Comparison of ENCODE assay signal across 1 cellular context in the genomic region with DNA sequence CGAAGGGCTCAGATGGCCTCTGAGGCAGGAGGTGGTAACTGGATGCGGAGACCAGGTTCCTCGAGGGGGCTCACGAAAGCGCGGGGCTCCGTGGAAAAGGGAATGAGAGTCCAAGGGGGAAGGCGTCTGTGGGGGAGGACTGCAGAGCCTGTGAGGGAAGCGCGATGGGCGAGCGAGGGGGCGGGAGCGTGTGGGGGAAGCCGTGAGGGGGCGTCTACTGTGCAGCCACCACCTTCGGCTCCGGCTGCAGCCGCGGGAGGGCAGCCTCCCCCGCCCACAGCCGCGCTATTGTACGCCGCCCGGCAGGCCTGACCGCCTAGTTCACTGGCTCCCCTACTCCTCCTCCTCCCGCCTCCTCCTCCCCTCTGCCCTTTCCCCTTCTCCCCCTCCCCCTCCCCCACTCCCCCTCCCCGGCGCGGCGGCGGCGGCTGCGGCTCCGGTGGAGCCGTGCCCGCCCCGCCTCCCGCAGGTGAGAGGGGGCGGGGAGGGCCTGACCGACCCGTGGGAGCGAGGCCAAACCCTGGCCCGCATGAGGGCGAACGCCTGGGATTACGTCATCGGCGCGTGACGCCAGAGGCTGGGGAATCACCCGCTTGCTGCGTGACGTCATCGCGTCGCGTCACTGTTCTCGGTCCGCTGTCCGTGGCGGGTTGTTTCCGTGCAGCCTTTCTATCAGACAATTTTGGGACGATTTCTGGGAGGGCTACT.
A peak's percentile ranks its signal among the peaks of the same experiment; 100 is the strongest.
TF ChIP-seq lines count a peak whose summit lies in the region.

A gene (minus strand): TSS at position 294 of the 708 bp plus-strand sequence. CDS start 81,574 bp downstream, outside the sequence.

TF ChIP-seq in K562, 482 proteins besides CTCF, POLR2A, EP300 and RAD21 (continued from another document and continues in another):
- TF ChIP-seq, protein P1, sequence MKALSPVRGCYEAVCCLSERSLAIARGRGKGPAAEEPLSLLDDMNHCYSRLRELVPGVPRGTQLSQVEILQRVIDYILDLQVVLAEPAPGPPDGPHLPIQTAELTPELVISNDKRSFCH (CRISPR knock-in tag; IDR thresholded peaks at IDR 0.05), result no peak
- TF ChIP-seq, protein P1 (tag; IDR thresholded peaks at IDR 0.05), result peak; percentile 60; the same call in 1 of the 2 replicates
- TF ChIP-seq GABPA (tag; conservative IDR thresholded peaks at IDR 0.05; ENCODE audit: low read depth), result peak; percentile 69
- TF ChIP-seq MTA1 (IDR thresholded peaks at IDR 0.05; ENCODE audit: borderline replicate concordance), result peak; percentile 89; the same call in 1 of the 2 replicates
- 0 out of 4 replicates have a peak, but pooled peaks of 1 of the 2 experiments have one; percentile 12 for TF ChIP-seq SRF (CRISPR knock-in tag; IDR thresholded peaks at IDR 0.05)
- no peak for TF ChIP-seq ZNF785 (CRISPR knock-in tag; IDR thresholded peaks at IDR 0.05)
- TF ChIP-seq TOE1 (IDR thresholded peaks at IDR 0.05; ENCODE audit: borderline replicate concordance), result peak; percentile 43; the same call in 1 of the 2 replicates
- TF ChIP-seq TOE1 (CRISPR knock-in tag; IDR thresholded peaks at IDR 0.05; ENCODE audit: borderline replicate concordance, low read depth), result no peak
- no peak for TF ChIP-seq BRD9 (IDR thresholded peaks at IDR 0.05; ENCODE audit: low read depth, partially characterized antibody)
- no peak for TF ChIP-seq ZNF707 (CRISPR knock-in tag; conservative IDR thresholded peaks at IDR 0.05)
- TF ChIP-seq, protein P2, sequence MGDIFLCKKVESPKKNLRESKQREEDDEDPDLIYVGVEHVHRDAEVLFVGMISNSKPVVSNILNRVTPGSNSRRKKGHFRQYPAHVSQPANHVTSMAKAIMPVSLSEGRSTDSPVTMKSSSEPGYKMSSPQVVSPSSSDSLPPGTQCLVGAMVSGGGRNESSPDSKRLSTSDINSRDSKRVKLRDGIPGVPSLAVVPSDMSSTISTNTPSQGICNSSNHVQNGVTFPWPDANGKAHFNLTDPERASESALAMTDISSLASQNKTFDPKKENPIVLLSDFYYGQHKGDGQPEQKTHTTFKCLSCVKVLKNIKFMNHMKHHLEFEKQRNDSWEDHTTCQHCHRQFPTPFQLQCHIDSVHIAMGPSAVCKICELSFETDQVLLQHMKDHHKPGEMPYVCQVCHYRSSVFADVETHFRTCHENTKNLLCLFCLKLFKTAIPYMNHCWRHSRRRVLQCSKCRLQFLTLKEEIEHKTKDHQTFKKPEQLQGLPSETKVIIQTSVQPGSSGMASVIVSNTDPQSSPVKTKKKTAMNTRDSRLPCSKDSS (IDR thresholded peaks at IDR 0.05; ENCODE audit: low read depth, partially characterized antibody), result no peak
- peak in 1 of 2 experiments; percentile 46; a peak in 1 of 4 replicates for TF ChIP-seq SIN3A (IDR thresholded peaks at IDR 0.05; ENCODE audit: borderline replicate concordance in 2 of 2, control insufficient read depth in 1 of 2, low read depth in 2 of 2, low read length in 2 of 2)
- TF ChIP-seq, protein P3, sequence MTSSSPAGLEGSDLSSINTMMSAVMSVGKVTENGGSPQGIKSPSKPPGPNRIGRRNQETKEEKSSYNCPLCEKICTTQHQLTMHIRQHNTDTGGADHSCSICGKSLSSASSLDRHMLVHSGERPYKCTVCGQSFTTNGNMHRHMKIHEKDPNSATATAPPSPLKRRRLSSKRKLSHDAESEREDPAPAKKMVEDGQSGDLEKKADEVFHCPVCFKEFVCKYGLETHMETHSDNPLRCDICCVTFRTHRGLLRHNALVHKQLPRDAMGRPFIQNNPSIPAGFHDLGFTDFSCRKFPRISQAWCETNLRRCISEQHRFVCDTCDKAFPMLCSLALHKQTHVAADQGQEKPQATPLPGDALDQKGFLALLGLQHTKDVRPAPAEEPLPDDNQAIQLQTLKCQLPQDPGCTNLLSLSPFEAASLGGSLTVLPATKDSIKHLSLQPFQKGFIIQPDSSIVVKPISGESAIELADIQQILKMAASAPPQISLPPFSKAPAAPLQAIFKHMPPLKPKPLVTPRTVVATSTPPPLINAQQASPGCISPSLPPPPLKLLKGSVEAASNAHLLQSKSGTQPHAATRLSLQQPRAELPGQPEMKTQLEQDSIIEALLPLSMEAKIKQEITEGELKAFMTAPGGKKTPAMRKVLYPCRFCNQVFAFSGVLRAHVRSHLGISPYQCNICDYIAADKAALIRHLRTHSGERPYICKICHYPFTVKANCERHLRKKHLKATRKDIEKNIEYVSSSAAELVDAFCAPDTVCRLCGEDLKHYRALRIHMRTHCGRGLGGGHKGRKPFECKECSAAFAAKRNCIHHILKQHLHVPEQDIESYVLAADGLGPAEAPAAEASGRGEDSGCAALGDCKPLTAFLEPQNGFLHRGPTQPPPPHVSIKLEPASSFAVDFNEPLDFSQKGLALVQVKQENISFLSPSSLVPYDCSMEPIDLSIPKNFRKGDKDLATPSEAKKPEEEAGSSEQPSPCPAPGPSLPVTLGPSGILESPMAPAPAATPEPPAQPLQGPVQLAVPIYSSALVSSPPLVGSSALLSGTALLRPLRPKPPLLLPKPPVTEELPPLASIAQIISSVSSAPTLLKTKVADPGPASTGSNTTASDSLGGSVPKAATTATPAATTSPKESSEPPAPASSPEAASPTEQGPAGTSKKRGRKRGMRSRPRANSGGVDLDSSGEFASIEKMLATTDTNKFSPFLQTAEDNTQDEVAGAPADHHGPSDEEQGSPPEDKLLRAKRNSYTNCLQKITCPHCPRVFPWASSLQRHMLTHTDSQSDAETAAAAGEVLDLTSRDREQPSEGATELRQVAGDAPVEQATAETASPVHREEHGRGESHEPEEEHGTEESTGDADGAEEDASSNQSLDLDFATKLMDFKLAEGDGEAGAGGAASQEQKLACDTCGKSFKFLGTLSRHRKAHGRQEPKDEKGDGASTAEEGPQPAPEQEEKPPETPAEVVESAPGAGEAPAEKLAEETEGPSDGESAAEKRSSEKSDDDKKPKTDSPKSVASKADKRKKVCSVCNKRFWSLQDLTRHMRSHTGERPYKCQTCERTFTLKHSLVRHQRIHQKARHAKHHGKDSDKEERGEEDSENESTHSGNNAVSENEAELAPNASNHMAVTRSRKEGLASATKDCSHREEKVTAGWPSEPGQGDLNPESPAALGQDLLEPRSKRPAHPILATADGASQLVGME (CRISPR knock-in tag; IDR thresholded peaks at IDR 0.05), result peak; percentile 75; the same call in 1 of the 2 replicates
- TF ChIP-seq STAT5B (CRISPR knock-in tag; IDR thresholded peaks at IDR 0.05), result no peak
- TF ChIP-seq, protein P4, sequence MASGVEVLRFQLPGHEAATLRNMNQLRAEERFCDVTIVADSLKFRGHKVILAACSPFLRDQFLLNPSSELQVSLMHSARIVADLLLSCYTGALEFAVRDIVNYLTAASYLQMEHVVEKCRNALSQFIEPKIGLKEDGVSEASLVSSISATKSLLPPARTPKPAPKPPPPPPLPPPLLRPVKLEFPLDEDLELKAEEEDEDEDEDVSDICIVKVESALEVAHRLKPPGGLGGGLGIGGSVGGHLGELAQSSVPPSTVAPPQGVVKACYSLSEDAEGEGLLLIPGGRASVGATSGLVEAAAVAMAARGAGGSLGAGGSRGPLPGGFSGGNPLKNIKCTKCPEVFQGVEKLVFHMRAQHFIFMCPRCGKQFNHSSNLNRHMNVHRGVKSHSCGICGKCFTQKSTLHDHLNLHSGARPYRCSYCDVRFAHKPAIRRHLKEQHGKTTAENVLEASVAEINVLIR (CRISPR knock-in tag; IDR thresholded peaks at IDR 0.05), result peak; percentile 98
- TF ChIP-seq, protein P5, sequence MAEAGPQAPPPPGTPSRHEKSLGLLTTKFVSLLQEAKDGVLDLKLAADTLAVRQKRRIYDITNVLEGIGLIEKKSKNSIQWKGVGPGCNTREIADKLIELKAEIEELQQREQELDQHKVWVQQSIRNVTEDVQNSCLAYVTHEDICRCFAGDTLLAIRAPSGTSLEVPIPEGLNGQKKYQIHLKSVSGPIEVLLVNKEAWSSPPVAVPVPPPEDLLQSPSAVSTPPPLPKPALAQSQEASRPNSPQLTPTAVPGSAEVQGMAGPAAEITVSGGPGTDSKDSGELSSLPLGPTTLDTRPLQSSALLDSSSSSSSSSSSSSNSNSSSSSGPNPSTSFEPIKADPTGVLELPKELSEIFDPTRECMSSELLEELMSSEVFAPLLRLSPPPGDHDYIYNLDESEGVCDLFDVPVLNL (CRISPR knock-in tag; IDR thresholded peaks at IDR 0.05; ENCODE audit: low read depth), result no peak
- TF ChIP-seq CAMTA2 (CRISPR knock-in tag; conservative IDR thresholded peaks at IDR 0.05), result no peak
- TF ChIP-seq, protein P6, sequence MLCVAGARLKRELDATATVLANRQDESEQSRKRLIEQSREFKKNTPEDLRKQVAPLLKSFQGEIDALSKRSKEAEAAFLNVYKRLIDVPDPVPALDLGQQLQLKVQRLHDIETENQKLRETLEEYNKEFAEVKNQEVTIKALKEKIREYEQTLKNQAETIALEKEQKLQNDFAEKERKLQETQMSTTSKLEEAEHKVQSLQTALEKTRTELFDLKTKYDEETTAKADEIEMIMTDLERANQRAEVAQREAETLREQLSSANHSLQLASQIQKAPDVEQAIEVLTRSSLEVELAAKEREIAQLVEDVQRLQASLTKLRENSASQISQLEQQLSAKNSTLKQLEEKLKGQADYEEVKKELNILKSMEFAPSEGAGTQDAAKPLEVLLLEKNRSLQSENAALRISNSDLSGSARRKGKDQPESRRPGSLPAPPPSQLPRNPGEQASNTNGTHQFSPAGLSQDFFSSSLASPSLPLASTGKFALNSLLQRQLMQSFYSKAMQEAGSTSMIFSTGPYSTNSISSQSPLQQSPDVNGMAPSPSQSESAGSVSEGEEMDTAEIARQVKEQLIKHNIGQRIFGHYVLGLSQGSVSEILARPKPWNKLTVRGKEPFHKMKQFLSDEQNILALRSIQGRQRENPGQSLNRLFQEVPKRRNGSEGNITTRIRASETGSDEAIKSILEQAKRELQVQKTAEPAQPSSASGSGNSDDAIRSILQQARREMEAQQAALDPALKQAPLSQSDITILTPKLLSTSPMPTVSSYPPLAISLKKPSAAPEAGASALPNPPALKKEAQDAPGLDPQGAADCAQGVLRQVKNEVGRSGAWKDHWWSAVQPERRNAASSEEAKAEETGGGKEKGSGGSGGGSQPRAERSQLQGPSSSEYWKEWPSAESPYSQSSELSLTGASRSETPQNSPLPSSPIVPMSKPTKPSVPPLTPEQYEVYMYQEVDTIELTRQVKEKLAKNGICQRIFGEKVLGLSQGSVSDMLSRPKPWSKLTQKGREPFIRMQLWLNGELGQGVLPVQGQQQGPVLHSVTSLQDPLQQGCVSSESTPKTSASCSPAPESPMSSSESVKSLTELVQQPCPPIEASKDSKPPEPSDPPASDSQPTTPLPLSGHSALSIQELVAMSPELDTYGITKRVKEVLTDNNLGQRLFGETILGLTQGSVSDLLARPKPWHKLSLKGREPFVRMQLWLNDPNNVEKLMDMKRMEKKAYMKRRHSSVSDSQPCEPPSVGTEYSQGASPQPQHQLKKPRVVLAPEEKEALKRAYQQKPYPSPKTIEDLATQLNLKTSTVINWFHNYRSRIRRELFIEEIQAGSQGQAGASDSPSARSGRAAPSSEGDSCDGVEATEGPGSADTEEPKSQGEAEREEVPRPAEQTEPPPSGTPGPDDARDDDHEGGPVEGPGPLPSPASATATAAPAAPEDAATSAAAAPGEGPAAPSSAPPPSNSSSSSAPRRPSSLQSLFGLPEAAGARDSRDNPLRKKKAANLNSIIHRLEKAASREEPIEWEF (CRISPR knock-in tag; IDR thresholded peaks at IDR 0.05), result no peak
- no peak for TF ChIP-seq TBP (optimal IDR thresholded peaks at IDR 0.05; ENCODE audit: low read depth, low read length)
- TF ChIP-seq BDP1 (IDR thresholded peaks at IDR 0.05; ENCODE audit: insufficient read depth, insufficient read length), result no peak
- no peak for TF ChIP-seq SREBF2 (CRISPR knock-in tag; IDR thresholded peaks at IDR 0.05)
- TF ChIP-seq, protein P7, sequence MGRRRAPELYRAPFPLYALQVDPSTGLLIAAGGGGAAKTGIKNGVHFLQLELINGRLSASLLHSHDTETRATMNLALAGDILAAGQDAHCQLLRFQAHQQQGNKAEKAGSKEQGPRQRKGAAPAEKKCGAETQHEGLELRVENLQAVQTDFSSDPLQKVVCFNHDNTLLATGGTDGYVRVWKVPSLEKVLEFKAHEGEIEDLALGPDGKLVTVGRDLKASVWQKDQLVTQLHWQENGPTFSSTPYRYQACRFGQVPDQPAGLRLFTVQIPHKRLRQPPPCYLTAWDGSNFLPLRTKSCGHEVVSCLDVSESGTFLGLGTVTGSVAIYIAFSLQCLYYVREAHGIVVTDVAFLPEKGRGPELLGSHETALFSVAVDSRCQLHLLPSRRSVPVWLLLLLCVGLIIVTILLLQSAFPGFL (CRISPR knock-in tag; IDR thresholded peaks at IDR 0.05), result no peak
- TF ChIP-seq NELFE (IDR thresholded peaks at IDR 0.05; ENCODE audit: insufficient read depth, insufficient read length), result no peak
- no peak for TF ChIP-seq NFYB (IDR thresholded peaks at IDR 0.05; ENCODE audit: extremely low read depth, insufficient read length)
- TF ChIP-seq ZNF583 (CRISPR knock-in tag; IDR thresholded peaks at IDR 0.05), result peak; percentile 40; the same call in 1 of the 2 replicates
- TF ChIP-seq SMAD2 (IDR thresholded peaks at IDR 0.05; ENCODE audit: low read depth, low read length), result no peak
- TF ChIP-seq, protein P8, sequence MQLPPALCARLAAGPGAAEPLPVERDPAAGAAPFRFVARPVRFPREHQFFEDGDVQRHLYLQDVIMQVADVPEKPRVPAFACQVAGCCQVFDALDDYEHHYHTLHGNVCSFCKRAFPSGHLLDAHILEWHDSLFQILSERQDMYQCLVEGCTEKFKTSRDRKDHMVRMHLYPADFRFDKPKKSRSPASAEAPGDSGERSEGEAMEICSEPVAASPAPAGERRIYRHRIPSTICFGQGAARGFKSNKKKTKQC (CRISPR knock-in tag; IDR thresholded peaks at IDR 0.05), result no peak
- TF ChIP-seq MIER1 (IDR thresholded peaks at IDR 0.05; ENCODE audit: low read depth), result no peak
- TF ChIP-seq TEAD1 (CRISPR knock-in tag; IDR thresholded peaks at IDR 0.05), result no peak
- TF ChIP-seq, protein P9, sequence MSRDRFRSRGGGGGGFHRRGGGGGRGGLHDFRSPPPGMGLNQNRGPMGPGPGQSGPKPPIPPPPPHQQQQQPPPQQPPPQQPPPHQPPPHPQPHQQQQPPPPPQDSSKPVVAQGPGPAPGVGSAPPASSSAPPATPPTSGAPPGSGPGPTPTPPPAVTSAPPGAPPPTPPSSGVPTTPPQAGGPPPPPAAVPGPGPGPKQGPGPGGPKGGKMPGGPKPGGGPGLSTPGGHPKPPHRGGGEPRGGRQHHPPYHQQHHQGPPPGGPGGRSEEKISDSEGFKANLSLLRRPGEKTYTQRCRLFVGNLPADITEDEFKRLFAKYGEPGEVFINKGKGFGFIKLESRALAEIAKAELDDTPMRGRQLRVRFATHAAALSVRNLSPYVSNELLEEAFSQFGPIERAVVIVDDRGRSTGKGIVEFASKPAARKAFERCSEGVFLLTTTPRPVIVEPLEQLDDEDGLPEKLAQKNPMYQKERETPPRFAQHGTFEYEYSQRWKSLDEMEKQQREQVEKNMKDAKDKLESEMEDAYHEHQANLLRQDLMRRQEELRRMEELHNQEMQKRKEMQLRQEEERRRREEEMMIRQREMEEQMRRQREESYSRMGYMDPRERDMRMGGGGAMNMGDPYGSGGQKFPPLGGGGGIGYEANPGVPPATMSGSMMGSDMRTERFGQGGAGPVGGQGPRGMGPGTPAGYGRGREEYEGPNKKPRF (IDR thresholded peaks at IDR 0.05; ENCODE audit: low read depth, low read length), result no peak
- TF ChIP-seq, protein P10, sequence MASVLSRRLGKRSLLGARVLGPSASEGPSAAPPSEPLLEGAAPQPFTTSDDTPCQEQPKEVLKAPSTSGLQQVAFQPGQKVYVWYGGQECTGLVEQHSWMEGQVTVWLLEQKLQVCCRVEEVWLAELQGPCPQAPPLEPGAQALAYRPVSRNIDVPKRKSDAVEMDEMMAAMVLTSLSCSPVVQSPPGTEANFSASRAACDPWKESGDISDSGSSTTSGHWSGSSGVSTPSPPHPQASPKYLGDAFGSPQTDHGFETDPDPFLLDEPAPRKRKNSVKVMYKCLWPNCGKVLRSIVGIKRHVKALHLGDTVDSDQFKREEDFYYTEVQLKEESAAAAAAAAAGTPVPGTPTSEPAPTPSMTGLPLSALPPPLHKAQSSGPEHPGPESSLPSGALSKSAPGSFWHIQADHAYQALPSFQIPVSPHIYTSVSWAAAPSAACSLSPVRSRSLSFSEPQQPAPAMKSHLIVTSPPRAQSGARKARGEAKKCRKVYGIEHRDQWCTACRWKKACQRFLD (CRISPR knock-in tag; IDR thresholded peaks at IDR 0.05), result no peak
